ENCODE assay signal across 14 cellular contexts in genomic region chr3:107211608-107212007, GRCh38.
DNase-seq lines count a peak whose midpoint lies in the region; ATAC-seq and TF ChIP-seq lines count a peak whose summit lies in the region.
"Had no signal": no experiment of that assay in that cellular context is flagged by ENCODE, and none has a peak within 500 bp of the region (broad histone marks: within the 10 kb centered on the region; RNA-seq: fewer than 3 reads in every experiment).

No MANE protein-coding gene starts in this region.

- H3K27ac Mint-ChIP-seq in naive thymus-derived CD8-positive, alpha-beta T cell = no peak overlapping the region
- H3K27ac Mint-ChIP-seq: CD14-positive monocyte had no signal

- H4K12ac ChIP-seq in trophoblast cell (ENCODE audit: low read depth, low read length) = no peak overlapping the region

- H3K36me3 ChIP-seq in trophoblast cell (ENCODE audit: control insufficient read depth in 1 of 2, insufficient read depth in 2 of 2, low read length in 2 of 2) = no peaks in the 10 kb centered on the region

- H3K27me3 ChIP-seq in trophoblast cell (ENCODE audit: insufficient read depth, low read length) = no peaks in the 10 kb centered on the region

- H3K9me3 ChIP-seq in trophoblast cell (ENCODE audit: insufficient read depth, low read depth, low read length) = no peaks in the 10 kb centered on the region

- no CpG with 5 or more reads among the region's 1 CpG for WGBS in trophoblast cell (ENCODE audit: extremely low coverage, insufficient coverage, insufficient read length)

- no peak overlapping the region for H3K14ac ChIP-seq in trophoblast cell (ENCODE audit: low read length)

- no peak overlapping the region for H2AK5ac ChIP-seq in trophoblast cell (ENCODE audit: low read length)

- H3K4me1 ChIP-seq in trophoblast cell (ENCODE audit: control insufficient read depth in 1 of 2, insufficient read depth in 2 of 2, low read length in 2 of 2) = peaks cover 7 to 14% of the 10 kb centered on the region in 2 experiments

- no peak for ATAC-seq in HG03469 (IDR thresholded peaks at IDR 0.05; ENCODE audit: unreplicated experiment)
- ATAC-seq in naive thymus-derived CD8-positive, alpha-beta T cell = no peak
- ATAC-seq: K562 had no signal

- H3K79me2 ChIP-seq in trophoblast cell (ENCODE audit: control insufficient read depth, insufficient read depth, low read length, poor library complexity) = peaks cover 8% of the 10 kb centered on the region

- H3K4me3 ChIP-seq in epithelial cell of esophagus (ENCODE audit: low read length) = no peak overlapping the region
- H3K4me3 ChIP-seq in trophoblast cell (ENCODE audit: low read depth, low read length) = no peak overlapping the region
- H3K4me3 ChIP-seq: K562 had no signal

- H3K4me3 Mint-ChIP-seq in naive thymus-derived CD8-positive, alpha-beta T cell = no peak overlapping the region
- H3K4me3 Mint-ChIP-seq: CD14-positive monocyte had no signal

- no peak overlapping the region for H2AFZ ChIP-seq in trophoblast cell (ENCODE audit: insufficient read depth, low read length, poor library complexity)

- no peak overlapping the region for H3K27ac ChIP-seq in trophoblast cell (ENCODE audit: low read depth, low read length)

- H3K79me1 ChIP-seq in trophoblast cell (ENCODE audit: low read length) = peaks cover 44% of the 10 kb centered on the region

- peaks cover 0 to 2% (median 0%) of the 10 kb centered on the region in 9 donors for H3K9me3 Mint-ChIP-seq in naive thymus-derived CD8-positive, alpha-beta T cell

- H3K23ac ChIP-seq in trophoblast cell (ENCODE audit: low read length) = no peak overlapping the region

- no peak overlapping the region for H2BK12ac ChIP-seq in trophoblast cell (ENCODE audit: low read length)

- no peaks in the 10 kb centered on the region for H3K4me1 Mint-ChIP-seq in naive thymus-derived CD8-positive, alpha-beta T cell
- H3K4me1 Mint-ChIP-seq: CD14-positive monocyte had no signal

- no peak overlapping the region for H4K8ac ChIP-seq in trophoblast cell (ENCODE audit: low read depth, low read length)

- H2BK5ac ChIP-seq in trophoblast cell (ENCODE audit: low read depth, low read length, poor library complexity) = peak overlapping the region; percentile 26

- H3K4me2 ChIP-seq in trophoblast cell (ENCODE audit: low read length) = no peak overlapping the region

- peak overlapping the region; percentile 74 for H4K91ac ChIP-seq in trophoblast cell (ENCODE audit: low read depth, low read length)

- DNase-seq in DMS 273 treated with DMSO at 0.1 percent for 48 hours (lab: John Stamatoyannopoulos, UW) = peak; percentile 52
- peak; percentile 70 for DNase-seq in NCI-H2171 (lab: John Stamatoyannopoulos, UW)
- peak; percentile 88 for DNase-seq in epithelial cell of esophagus (ENCODE audit: low read depth)
- DNase-seq in trophoblast cell = no peak
- no peak for DNase-seq in naive thymus-derived CD8-positive, alpha-beta T cell
- DNase-seq in OCI-M2 (lab: John Stamatoyannopoulos, UW; ENCODE audit: unreplicated experiment) = no peak
- DNase-seq in NCI-H2196 (lab: John Stamatoyannopoulos, UW; ENCODE audit: unreplicated experiment) = no peak
- DNase-seq: DMS53, NCI-H1092 treated with DMSO at 0.1 percent for 48 hours, NCI-H2107, NCI-H69 had no signal

- POLR2A ChIA-PET in naive thymus-derived CD8-positive, alpha-beta T cell (lab: Charles Lee) = no interaction called here

- peaks cover 0 to 7% (median 3%) of the 10 kb centered on the region in 5 donors for H3K27me3 Mint-ChIP-seq in naive thymus-derived CD8-positive, alpha-beta T cell

- H3K4ac ChIP-seq in trophoblast cell (ENCODE audit: low read depth, low read length) = no peak overlapping the region

- H3K18ac ChIP-seq in trophoblast cell (ENCODE audit: low read length) = no peak overlapping the region

- H3K36me3 Mint-ChIP-seq in naive thymus-derived CD8-positive, alpha-beta T cell = peaks cover 0 to 2% (median 0%) of the 10 kb centered on the region in 3 donors
- H3K36me3 Mint-ChIP-seq: CD14-positive monocyte had no signal

- no peak for TF ChIP-seq CTCF in epithelial cell of esophagus (IDR thresholded peaks at IDR 0.05; ENCODE audit: insufficient read depth, low read depth, low read length, missing control alignments)

- H3K9ac ChIP-seq in trophoblast cell (ENCODE audit: low read length) = no peak overlapping the region

- H2BK120ac ChIP-seq in trophoblast cell (ENCODE audit: insufficient read depth, low read length, poor library complexity) = peak overlapping the region; percentile 24

Comparison
In these comparisons a context has a peak if more than half of its experiments do, and no peak if none do; other contexts are left out.
1. DNase-seq: peak in DMS 273 treated with DMSO at 0.1 percent for 48 hours (single experiment), NCI-H2171 (single experiment) and epithelial cell of esophagus (single experiment); none in trophoblast cell (0 of 2), naive thymus-derived CD8-positive, alpha-beta T cell (0 of 10), OCI-M2 (single experiment) and NCI-H2196 (single experiment).